Comparison of ENCODE assay signal across 10 cellular contexts in the genomic region with DNA sequence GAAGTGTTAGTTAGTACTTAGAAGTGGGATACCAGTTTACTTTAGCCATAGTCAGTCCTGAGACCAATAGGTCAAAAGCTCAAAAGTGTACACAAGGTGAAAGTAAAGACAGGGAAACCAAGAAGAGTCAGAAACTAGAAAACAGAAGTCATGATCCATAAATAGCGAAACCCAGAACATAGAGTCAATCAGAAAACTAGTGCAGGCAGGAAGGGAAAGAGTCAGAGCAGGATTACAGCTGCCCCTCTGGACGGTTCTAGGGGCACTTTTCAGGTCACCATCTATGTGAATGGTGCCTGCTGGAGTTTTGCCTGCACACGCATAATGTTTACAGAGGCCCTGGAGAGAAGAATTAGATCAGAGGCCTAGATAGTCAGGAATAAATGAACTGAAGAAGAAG. TPM values are rescaled to one million over a fixed set of nuclear protein-coding genes. Genes with fewer than 3 reads are reported as not detected.
DNase-seq lines count a peak whose midpoint lies in the region; ATAC-seq and TF ChIP-seq lines count a peak whose summit lies in the region.
"Had no signal": no experiment of that assay in that cellular context is flagged by ENCODE, and none has a peak within 500 bp of the region (broad histone marks: within the 10 kb centered on the region; RNA-seq: fewer than 3 reads in every experiment).

No MANE protein-coding gene starts in this region.

- H3K79me2 ChIP-seq in hepatocyte: no peaks in the 10 kb centered on the region

- H3K9ac ChIP-seq in mesenchymal stem cell (ENCODE audit: low read length): no peak overlapping the region

- H3K4me3 ChIP-seq in hepatocyte (no peak overlapping the region), mesenchymal stem cell (ENCODE audit: insufficient read depth in 1 of 2, low read depth in 1 of 2, low read length in 2 of 2) (no peak overlapping the region), ovary (no peak overlapping the region)

- H3K4me1 ChIP-seq in hepatocyte (ENCODE audit: insufficient read depth): no peaks in the 10 kb centered on the region
- no peaks in the 10 kb centered on the region for H3K4me1 ChIP-seq in mesenchymal stem cell (ENCODE audit: control insufficient read depth, insufficient read depth, low read depth, low read length)
- no peaks in the 10 kb centered on the region for H3K4me1 ChIP-seq in ovary (ENCODE audit: insufficient read depth)

- H2BK5ac ChIP-seq in mesenchymal stem cell (ENCODE audit: low read depth, low read length, poor library complexity, severe bottlenecking): no peak overlapping the region

- no peak overlapping the region for H2BK15ac ChIP-seq in mesenchymal stem cell (ENCODE audit: low read depth, poor library complexity, severe bottlenecking)

- TF ChIP-seq CTCF in hepatocyte (IDR thresholded peaks at IDR 0.05; ENCODE audit: poor library complexity) (no peak), ovary (IDR thresholded peaks at IDR 0.05) (no peak)

- TF ChIP-seq EP300 in ovary (IDR thresholded peaks at IDR 0.05): no peak

- H4K8ac ChIP-seq in mesenchymal stem cell (ENCODE audit: low read length): no peak overlapping the region

- no peak overlapping the region for H2BK12ac ChIP-seq in mesenchymal stem cell (ENCODE audit: low read length in 2 of 2)

- no peak overlapping the region for H3K14ac ChIP-seq in mesenchymal stem cell (ENCODE audit: low read length in 2 of 2)

- H3K9me3 ChIP-seq in hepatocyte (ENCODE audit: low read depth) (no peaks in the 10 kb centered on the region), mesenchymal stem cell (ENCODE audit: control insufficient read depth, low read length) (no peaks in the 10 kb centered on the region), ovary (no peaks in the 10 kb centered on the region)

- TF ChIP-seq POLR2A in ovary (IDR thresholded peaks at IDR 0.05): no peak

- intact Hi-C loops in ovary (cut with DNase I) (no loop called here), posterior cingulate gyrus (cut with DNase I) (no loop called here)

- WGBS in hepatocyte (ENCODE audit: low lambda C conversion rate, missing lambda C conversion rate): 60% methylated on average over 3 of the region's 3 CpGs
- 50% methylated on average over 3 of the region's 3 CpGs for WGBS in mesenchymal stem cell
- 54 to 72% (median 60%) methylated on average over 3 of the region's 3 CpGs for WGBS in ovary, 3 donors

- no peak overlapping the region for H2AK5ac ChIP-seq in mesenchymal stem cell (ENCODE audit: low read length, severe bottlenecking)

- no peaks in the 10 kb centered on the region for H3K27me3 ChIP-seq in hepatocyte
- H3K27me3 ChIP-seq in mesenchymal stem cell (ENCODE audit: control insufficient read depth in 1 of 2, insufficient read depth in 1 of 2, low read length in 2 of 2): no peaks in the 10 kb centered on the region
- H3K27me3 ChIP-seq in ovary: no peaks in the 10 kb centered on the region

- H3K4ac ChIP-seq in mesenchymal stem cell (ENCODE audit: low read depth in 1 of 2, low read length in 2 of 2): no peak overlapping the region

- no peak overlapping the region for H4K91ac ChIP-seq in mesenchymal stem cell (ENCODE audit: low read length)

- DNase-seq in hepatocyte (ENCODE audit: low spot score) (no peak), HUDEP-2 (lab: John Stamatoyannopoulos, UW; ENCODE audit: unreplicated experiment in 76 of 76) (no peak), mesenchymal stem cell (no peak), ovary (no peak), posterior cingulate gyrus (no peak)
- DNase-seq: activated CD4-positive, alpha-beta T cell treated with anti-CD3 and anti-CD28 coated beads for 4 hours had no signal

- H2BK120ac ChIP-seq in mesenchymal stem cell (ENCODE audit: low read depth, low read length): no peak overlapping the region

- no peaks in the 10 kb centered on the region for H3K9me2 ChIP-seq in hepatocyte (replicated peaks; ENCODE audit: insufficient read depth)

- no peaks in the 10 kb centered on the region for H3K36me3 ChIP-seq in hepatocyte (replicated peaks; ENCODE audit: insufficient read depth, low read depth)
- no peaks in the 10 kb centered on the region for H3K36me3 ChIP-seq in mesenchymal stem cell (ENCODE audit: control insufficient read depth in 1 of 2, insufficient read depth in 2 of 2, low read depth in 1 of 2, low read length in 2 of 2)
- H3K36me3 ChIP-seq in ovary: no peaks in the 10 kb centered on the region

- no peak overlapping the region for H3K23ac ChIP-seq in mesenchymal stem cell (ENCODE audit: low read length in 2 of 2)

- H3K4me2 ChIP-seq in hepatocyte: no peak overlapping the region
- H3K4me2 ChIP-seq in mesenchymal stem cell (ENCODE audit: low read length, poor library complexity, severe bottlenecking): no peak overlapping the region

- H3K79me1 ChIP-seq in mesenchymal stem cell (replicated peaks; ENCODE audit: low read length, poor library complexity, severe bottlenecking): no peaks in the 10 kb centered on the region

- peak overlapping the region; percentile 1 for H3K27ac ChIP-seq in hepatocyte
- H3K27ac ChIP-seq in mesenchymal stem cell (ENCODE audit: low read length, poor library complexity, severe bottlenecking): no peak overlapping the region
- H3K27ac ChIP-seq in ovary: no peak overlapping the region
- H3K27ac ChIP-seq: RWPE1 had no signal

- ATAC-seq in GM18517 (IDR thresholded peaks at IDR 0.05; ENCODE audit: unreplicated experiment) (peak; percentile 99), GM21526 (IDR thresholded peaks at IDR 0.05; ENCODE audit: low FRiP score, unreplicated experiment) (peak; percentile 95), HG03108 (IDR thresholded peaks at IDR 0.05; ENCODE audit: unreplicated experiment) (peak; percentile 94)

- no peak overlapping the region for H2AFZ ChIP-seq in hepatocyte
- no peak overlapping the region for H2AFZ ChIP-seq in mesenchymal stem cell (ENCODE audit: low read depth, low read length)

- peak overlapping the region in 1 of 2 experiments; percentile 34 for H3K18ac ChIP-seq in mesenchymal stem cell (ENCODE audit: low read depth in 1 of 2, low read length in 2 of 2)

- no peaks in the 10 kb centered on the region for H4K20me1 ChIP-seq in hepatocyte (ENCODE audit: insufficient read depth, poor library complexity, severe bottlenecking)

RNA-seq across cellular contexts. Expression of a gene that starts 22.4 kb away (rescaled TPM):
- 74.3 and 75.1 TPM in 2 replicates for total RNA-seq in hepatocyte
- polyA plus RNA-seq in hepatocyte: 37.8 and 42.5 TPM in 2 replicates
- polyA plus RNA-seq in mesenchymal stem cell (2013, experiment 1 of 2): 36.8 TPM
- 34.2 TPM for polyA plus RNA-seq in mesenchymal stem cell (2013, experiment 2 of 2)
- total RNA-seq in ovary: 100 to 1,000 TPM in 1 of 7 donors, 10 to 100 TPM in 6; 59.9 to 107 (median 84.2) TPM
- 10 to 100 TPM; 38.2 to 64.5 TPM for polyA plus RNA-seq in ovary
